8 cellular contexts compared by ENCODE assay signal in genomic region chr4:81913427-81913878, GRCh38.
DNase-seq lines count a peak whose midpoint lies in the region; ATAC-seq and TF ChIP-seq lines count a peak whose summit lies in the region.

No MANE protein-coding gene starts in this region.

- TF ChIP-seq POLR2A in adrenal gland (IDR thresholded peaks at IDR 0.05), result no peak

- whole genome bisulfite sequencing in adrenal gland, 4 donors, result 20 to 29% (median 25%) methylated on average over 12 of the region's 12 CpGs

- peak; percentile 68 for ATAC-seq in GM19463 (IDR thresholded peaks at IDR 0.05; ENCODE audit: unreplicated experiment)

- no peak overlapping the region for H3K27ac ChIP-seq in adrenal gland

- H3K4me1 ChIP-seq in adrenal gland (replicated peaks in 1 of 2), result no peaks in the 10 kb centered on the region

- TF ChIP-seq CTCF in adrenal gland (IDR thresholded peaks at IDR 0.05), result peak in 5 of 6 experiments; percentile 28 to 59 (median 45)

- peak; percentile 84 for DNase-seq in D341Med (ENCODE audit: low spot score)
- DNase-seq in HPDE6-E6E7 (ENCODE audit: extremely low spot score), result peak; percentile 22
- peak; percentile 54 for DNase-seq in SW480 (ENCODE audit: low spot score)
- DNase-seq in adrenal gland, result peak; percentile 26 to 56 (median 49)
- peak; percentile 24 for DNase-seq in iris pigment epithelial cell (ENCODE audit: low read depth)
- peak; percentile 10 to 21 (median 21) for DNase-seq in stimulated activated CD4-positive, alpha-beta T cell treated with anti-CD3 and anti-CD28 coated beads, TNF-alpha, amount 100 ng/mL, for 4 hours (ENCODE audit: low read depth in 3 of 3)
- no peak for DNase-seq in NCI-H2196 treated with DMSO at 0.1 percent for 48 hours (lab: John Stamatoyannopoulos, UW; ENCODE audit: unreplicated experiment)

- H3K36me3 ChIP-seq in adrenal gland (replicated peaks in 1 of 2), result no peaks in the 10 kb centered on the region

- no peaks in the 10 kb centered on the region for H3K27me3 ChIP-seq in adrenal gland

- intact Hi-C loops in adrenal gland (cut with DNase I), result no loop called here

- no peaks in the 10 kb centered on the region for H3K9me3 ChIP-seq in adrenal gland (replicated peaks in 1 of 3)

- H3K4me3 ChIP-seq in adrenal gland, result no peak overlapping the region
